In the genomic region with DNA sequence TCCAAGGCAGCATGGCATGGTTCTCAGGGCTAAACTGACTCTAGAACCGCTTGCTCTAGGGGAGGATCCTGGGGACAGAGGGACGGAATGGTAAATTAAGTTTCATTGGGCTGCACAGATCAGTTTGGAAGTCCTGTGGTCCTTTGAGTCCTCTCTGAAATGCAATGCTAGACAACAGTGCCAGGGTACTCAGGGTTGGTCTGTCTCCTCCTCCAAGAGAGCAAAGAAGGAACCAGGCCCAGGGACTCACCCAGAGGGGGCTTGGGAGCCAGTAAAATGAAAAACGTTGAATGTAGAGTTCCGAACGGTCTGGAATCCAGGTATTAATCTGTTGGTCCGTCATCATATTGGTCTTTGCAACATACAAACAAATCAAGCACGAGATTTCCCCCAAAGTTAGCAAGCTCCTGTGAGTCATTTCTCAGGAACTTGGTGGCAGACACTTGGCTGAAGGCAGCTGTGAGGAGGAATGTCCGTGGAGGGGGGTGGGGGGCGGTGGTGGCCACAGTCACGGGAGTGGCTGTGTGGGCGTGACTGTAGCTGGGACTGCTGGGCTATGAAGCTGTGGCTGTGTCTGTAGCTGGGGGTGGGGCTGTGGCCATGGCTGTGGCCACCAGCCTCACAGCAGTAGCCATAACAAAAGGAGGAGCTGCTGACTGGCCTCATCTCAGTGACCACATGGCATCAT, we compare ENCODE assay signal across 8 cellular contexts. TPM values are rescaled to one million over a fixed set of nuclear protein-coding genes. Genes with fewer than 3 reads are reported as not detected.
DNase-seq lines count a peak whose midpoint lies in the region; ATAC-seq lines count a peak whose summit lies in the region.

No MANE protein-coding gene starts in this region.

- H3K4me2 ChIP-seq in GM23248 (ENCODE audit: unreplicated experiment), result peak overlapping the region; percentile 55

- peak overlapping the region; percentile 45 for H3K27ac ChIP-seq in GM23248

- H3K9me2 ChIP-seq in GM23248 (ENCODE audit: insufficient read depth), result no peaks in the 10 kb centered on the region

- H3K9me3 ChIP-seq in GM23248 (ENCODE audit: low read depth), result no peaks in the 10 kb centered on the region

- H3K27me3 ChIP-seq in GM23248 (replicated peaks; ENCODE audit: insufficient read depth), result no peaks in the 10 kb centered on the region

- in situ Hi-C loops in GM23248 (cut with MboI) (no loop called here), SK-MEL-5 (cut with HindIII; ENCODE audit: low pct_unique_long_range_greater_than_20kb, low sequenced_read_pairs) (no loop called here)

- H3K79me2 ChIP-seq in GM23248 (ENCODE audit: insufficient read depth), result no peaks in the 10 kb centered on the region

- ATAC-seq in activated CD4-positive, CD25-positive, alpha-beta regulatory T cell treated with anti-CD3 and anti-CD28 coated beads, Interleukin-2, amount 50 U/mL, for 24 hours, result no peak

- 3 to 7% methylated on average over 8 to 11 of the region's 11 CpGs for WGBS in GM23248 (ENCODE audit: low coverage in 1 of 2, low lambda C conversion rate in 2 of 2, missing lambda C conversion rate in 2 of 2), 2 experiments

- H3K36me3 ChIP-seq in GM23248 (ENCODE audit: low read depth), result no peaks in the 10 kb centered on the region

- peak overlapping the region; percentile 15; the same call in 1 of the 2 replicates for H3K4me3 ChIP-seq in GM23248

- no peaks in the 10 kb centered on the region for H4K20me1 ChIP-seq in GM23248 (ENCODE audit: insufficient read depth)

- DNase-seq in GM23248 (peak; percentile 94), SK-MEL-5 (ENCODE audit: low read depth, low spot score) (peak; percentile 28), fibroblast of gingiva (ENCODE audit: low read depth) (peak; percentile 91), pulmonary artery endothelial cell (ENCODE audit: low read depth, low spot score) (peak; percentile 36), DMS153 treated with DMSO at 0.1 percent for 48 hours (lab: John Stamatoyannopoulos, UW; ENCODE audit: unreplicated experiment) (no peak), NCI-H2171 (lab: John Stamatoyannopoulos, UW) (no peak), NOMO-1 treated with dmso at 0.1 percent for 144 hours (lab: John Stamatoyannopoulos, UW; ENCODE audit: unreplicated experiment) (no peak)

- no peak overlapping the region for H2AFZ ChIP-seq in GM23248

- peaks cover 29% of the 10 kb centered on the region for H3F3A ChIP-seq in GM23248 (ENCODE audit: insufficient read depth)

- no peak overlapping the region for H3K9ac ChIP-seq in GM23248

- H3K4me1 ChIP-seq in GM23248 (ENCODE audit: insufficient read depth), result peaks cover 50% of the 10 kb centered on the region

RNA-seq across cellular contexts. Expression of a gene that starts 40.8 kb away (rescaled TPM):
- 8.5 and 11.9 TPM in 2 replicates for total RNA-seq in GM23248 (2014; rRNA removed; shearing (Covaris generic))
- 2.8 and 3.3 TPM in 2 replicates for polyA plus RNA-seq in GM23248 (2016; fragmentation: Nextera tagmentation; extraction: Ambion mirVana)
- 6.9 and 7.0 TPM in 2 replicates for total RNA-seq in SK-MEL-5 (2014; rRNA removed; shearing (Covaris generic))
- 5.5 and 8.0 TPM in 2 replicates for polyA plus RNA-seq in SK-MEL-5 (2015; cell fraction: cytosol; rRNA removed)
- polyA plus RNA-seq in SK-MEL-5 (2015; cell fraction: nucleus; rRNA removed), result 6.6 and 7.3 TPM in 2 replicates
- 4.8 and 6.1 TPM in 2 replicates for total RNA-seq in pulmonary artery endothelial cell

Comparison
In these comparisons a context has a peak if more than half of its experiments do, and no peak if none do; other contexts are left out.
1. DNase-seq: peak in GM23248 (single experiment), SK-MEL-5 (single experiment), fibroblast of gingiva (single experiment) and pulmonary artery endothelial cell (single experiment); none in DMS153 treated with DMSO at 0.1 percent for 48 hours (single experiment), NCI-H2171 (single experiment) and NOMO-1 treated with dmso at 0.1 percent for 144 hours (single experiment).